1 cellular context compared by ENCODE assay signal in the genomic region with DNA sequence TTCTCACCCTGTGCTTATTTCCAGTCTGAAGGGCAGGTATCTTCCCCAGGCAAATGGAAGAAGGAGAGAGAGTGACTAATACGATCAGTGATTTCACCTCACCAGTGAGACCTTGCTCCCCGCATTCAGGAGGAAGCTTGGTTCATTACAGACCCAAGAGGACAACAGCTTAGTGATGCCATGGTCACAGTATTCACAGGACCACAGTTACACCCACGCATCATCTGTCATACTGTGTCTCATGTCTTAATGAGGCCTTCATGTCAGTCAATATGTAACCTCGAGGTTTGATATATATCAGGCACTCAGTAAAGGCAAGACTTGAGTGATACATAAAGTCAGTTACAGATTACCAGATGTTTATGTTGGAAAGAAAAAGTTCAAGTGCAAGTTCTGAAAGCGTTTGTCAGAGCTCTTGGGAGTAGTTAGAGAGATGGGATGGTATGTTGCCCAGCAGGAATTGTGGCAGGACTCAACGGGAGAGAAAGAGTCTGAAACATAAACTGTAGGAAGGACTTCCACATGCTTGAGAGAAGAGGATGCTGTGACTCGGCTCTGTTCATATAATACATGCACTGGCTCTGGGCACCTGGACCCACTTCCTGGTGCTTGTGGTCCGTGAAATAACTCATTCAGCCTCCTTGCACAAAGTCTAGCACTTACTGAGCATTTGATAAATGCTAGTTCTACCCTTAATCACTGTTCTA.
TF ChIP-seq lines count a peak whose summit lies in the region.

No MANE protein-coding gene starts in this region.

TF ChIP-seq in IMR-90, 13 proteins besides CTCF, POLR2A, EP300 and RAD21:
- TF ChIP-seq MXI1 (IDR thresholded peaks at IDR 0.05; ENCODE audit: borderline replicate concordance, low read depth, low read length) = no peak
- TF ChIP-seq RFX5 (IDR thresholded peaks at IDR 0.05; ENCODE audit: low read depth, low read length) = no peak
- no peak for TF ChIP-seq FOS (IDR thresholded peaks at IDR 0.05; ENCODE audit: low read depth, low read length)
- TF ChIP-seq, protein P1, sequence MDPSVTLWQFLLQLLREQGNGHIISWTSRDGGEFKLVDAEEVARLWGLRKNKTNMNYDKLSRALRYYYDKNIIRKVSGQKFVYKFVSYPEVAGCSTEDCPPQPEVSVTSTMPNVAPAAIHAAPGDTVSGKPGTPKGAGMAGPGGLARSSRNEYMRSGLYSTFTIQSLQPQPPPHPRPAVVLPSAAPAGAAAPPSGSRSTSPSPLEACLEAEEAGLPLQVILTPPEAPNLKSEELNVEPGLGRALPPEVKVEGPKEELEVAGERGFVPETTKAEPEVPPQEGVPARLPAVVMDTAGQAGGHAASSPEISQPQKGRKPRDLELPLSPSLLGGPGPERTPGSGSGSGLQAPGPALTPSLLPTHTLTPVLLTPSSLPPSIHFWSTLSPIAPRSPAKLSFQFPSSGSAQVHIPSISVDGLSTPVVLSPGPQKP (IDR thresholded peaks at IDR 0.05; ENCODE audit: borderline replicate concordance, low read depth, low read length) = no peak
- no peak for TF ChIP-seq SMC3 (IDR thresholded peaks at IDR 0.05; ENCODE audit: low read depth, low read length)
- TF ChIP-seq, protein P2, sequence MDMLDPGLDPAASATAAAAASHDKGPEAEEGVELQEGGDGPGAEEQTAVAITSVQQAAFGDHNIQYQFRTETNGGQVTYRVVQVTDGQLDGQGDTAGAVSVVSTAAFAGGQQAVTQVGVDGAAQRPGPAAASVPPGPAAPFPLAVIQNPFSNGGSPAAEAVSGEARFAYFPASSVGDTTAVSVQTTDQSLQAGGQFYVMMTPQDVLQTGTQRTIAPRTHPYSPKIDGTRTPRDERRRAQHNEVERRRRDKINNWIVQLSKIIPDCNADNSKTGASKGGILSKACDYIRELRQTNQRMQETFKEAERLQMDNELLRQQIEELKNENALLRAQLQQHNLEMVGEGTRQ (IDR thresholded peaks at IDR 0.05; ENCODE audit: low read depth, low read length) = no peak
- TF ChIP-seq MAFK (IDR thresholded peaks at IDR 0.05; ENCODE audit: low read depth, low read length) = no peak
- no peak for TF ChIP-seq CEBPB (IDR thresholded peaks at IDR 0.05; ENCODE audit: low read depth, low read length)
- TF ChIP-seq RCOR1 (IDR thresholded peaks at IDR 0.05; ENCODE audit: insufficient replicate concordance, low read length) = no peak
- no peak for TF ChIP-seq NFE2L2 (IDR thresholded peaks at IDR 0.05; ENCODE audit: low read depth, low read length)
- TF ChIP-seq CHD1 (IDR thresholded peaks at IDR 0.05; ENCODE audit: low read depth, low read length) = no peak
- TF ChIP-seq MAZ (IDR thresholded peaks at IDR 0.05; ENCODE audit: borderline replicate concordance, low read depth, low read length) = no peak
- TF ChIP-seq BHLHE40 (IDR thresholded peaks at IDR 0.05; ENCODE audit: low read depth, low read length) = no peak
